1 cellular context compared by ENCODE assay signal in the genomic region with DNA sequence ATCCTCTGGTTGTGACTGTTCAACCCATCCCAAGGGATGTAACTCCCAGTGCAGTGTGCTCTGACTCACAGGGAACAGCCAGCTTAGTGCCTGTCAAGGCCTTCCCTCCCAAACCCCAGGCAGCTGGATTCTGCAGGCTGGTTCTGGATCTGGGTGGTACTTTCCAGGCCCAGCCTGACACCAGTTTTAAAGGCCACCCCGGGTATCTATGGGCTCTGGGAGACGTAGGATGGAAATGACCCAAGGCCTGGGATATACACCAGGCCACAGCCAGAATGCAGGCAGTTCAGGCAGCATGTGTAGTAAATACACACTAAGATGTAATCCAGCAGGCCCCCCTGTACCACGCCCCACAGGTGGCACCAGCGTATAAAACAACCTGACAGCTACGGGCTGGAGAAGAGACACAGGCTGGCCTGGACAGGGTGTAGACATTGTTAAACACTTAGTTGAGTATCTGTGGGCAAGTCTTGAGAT.
TF ChIP-seq lines count a peak whose summit lies in the region.

No MANE protein-coding gene starts in this region.

TF ChIP-seq in GM23338, 12 proteins besides CTCF, POLR2A, EP300 and RAD21 (continued from another document):
- TF ChIP-seq, protein P1, sequence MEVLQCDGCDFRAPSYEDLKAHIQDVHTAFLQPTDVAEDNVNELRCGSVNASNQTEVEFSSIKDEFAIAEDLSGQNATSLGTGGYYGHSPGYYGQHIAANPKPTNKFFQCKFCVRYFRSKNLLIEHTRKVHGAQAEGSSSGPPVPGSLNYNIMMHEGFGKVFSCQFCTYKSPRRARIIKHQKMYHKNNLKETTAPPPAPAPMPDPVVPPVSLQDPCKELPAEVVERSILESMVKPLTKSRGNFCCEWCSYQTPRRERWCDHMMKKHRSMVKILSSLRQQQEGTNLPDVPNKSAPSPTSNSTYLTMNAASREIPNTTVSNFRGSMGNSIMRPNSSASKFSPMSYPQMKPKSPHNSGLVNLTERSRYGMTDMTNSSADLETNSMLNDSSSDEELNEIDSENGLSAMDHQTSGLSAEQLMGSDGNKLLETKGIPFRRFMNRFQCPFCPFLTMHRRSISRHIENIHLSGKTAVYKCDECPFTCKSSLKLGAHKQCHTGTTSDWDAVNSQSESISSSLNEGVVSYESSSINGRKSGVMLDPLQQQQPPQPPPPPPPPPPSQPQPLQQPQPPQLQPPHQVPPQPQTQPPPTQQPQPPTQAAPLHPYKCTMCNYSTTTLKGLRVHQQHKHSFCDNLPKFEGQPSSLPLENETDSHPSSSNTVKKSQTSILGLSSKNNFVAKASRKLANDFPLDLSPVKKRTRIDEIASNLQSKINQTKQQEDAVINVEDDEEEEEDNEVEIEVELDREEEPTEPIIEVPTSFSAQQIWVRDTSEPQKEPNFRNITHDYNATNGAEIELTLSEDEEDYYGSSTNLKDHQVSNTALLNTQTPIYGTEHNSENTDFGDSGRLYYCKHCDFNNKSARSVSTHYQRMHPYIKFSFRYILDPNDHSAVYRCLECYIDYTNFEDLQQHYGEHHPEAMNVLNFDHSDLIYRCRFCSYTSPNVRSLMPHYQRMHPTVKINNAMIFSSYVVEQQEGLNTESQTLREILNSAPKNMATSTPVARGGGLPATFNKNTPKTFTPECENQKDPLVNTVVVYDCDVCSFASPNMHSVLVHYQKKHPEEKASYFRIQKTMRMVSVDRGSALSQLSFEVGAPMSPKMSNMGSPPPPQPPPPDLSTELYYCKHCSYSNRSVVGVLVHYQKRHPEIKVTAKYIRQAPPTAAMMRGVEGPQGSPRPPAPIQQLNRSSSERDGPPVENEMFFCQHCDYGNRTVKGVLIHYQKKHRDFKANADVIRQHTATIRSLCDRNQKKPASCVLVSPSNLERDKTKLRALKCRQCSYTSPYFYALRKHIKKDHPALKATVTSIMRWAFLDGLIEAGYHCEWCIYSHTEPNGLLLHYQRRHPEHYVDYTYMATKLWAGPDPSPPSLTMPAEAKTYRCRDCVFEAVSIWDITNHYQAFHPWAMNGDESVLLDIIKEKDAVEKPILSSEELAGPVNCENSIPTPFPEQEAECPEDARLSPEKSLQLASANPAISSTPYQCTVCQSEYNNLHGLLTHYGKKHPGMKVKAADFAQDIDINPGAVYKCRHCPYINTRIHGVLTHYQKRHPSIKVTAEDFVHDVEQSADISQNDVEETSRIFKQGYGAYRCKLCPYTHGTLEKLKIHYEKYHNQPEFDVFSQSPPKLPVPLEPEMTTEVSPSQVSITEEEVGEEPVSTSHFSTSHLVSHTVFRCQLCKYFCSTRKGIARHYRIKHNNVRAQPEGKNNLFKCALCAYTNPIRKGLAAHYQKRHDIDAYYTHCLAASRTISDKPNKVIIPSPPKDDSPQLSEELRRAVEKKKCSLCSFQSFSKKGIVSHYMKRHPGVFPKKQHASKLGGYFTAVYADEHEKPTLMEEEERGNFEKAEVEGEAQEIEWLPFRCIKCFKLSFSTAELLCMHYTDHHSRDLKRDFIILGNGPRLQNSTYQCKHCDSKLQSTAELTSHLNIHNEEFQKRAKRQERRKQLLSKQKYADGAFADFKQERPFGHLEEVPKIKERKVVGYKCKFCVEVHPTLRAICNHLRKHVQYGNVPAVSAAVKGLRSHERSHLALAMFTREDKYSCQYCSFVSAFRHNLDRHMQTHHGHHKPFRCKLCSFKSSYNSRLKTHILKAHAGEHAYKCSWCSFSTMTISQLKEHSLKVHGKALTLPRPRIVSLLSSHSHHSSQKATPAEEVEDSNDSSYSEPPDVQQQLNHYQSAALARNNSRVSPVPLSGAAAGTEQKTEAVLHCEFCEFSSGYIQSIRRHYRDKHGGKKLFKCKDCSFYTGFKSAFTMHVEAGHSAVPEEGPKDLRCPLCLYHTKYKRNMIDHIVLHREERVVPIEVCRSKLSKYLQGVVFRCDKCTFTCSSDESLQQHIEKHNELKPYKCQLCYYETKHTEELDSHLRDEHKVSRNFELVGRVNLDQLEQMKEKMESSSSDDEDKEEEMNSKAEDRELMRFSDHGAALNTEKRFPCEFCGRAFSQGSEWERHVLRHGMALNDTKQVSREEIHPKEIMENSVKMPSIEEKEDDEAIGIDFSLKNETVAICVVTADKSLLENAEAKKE (CRISPR knock-in tag; IDR thresholded peaks at IDR 0.05), result no peak
